In the genomic region with DNA sequence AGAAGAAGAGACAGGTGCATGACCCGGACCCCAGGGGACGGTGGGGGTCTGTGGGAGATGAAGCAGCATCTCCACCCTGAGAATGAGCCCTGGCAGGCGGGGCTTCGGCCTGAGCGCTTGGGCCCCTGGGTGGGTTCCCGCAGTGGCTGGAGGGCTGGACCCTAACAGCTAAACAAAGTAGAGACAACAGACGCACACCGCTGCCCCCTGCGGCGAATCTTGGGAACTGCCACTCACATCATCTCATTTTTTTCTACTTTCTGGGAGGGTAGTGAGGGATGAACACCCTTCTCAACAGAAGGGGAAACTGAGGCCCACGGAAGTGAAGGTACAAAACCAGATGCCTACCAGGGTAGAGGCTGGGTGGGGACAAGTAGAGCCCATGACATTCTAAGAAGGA, we compare ENCODE assay signal across 8 cellular contexts.
DNase-seq lines count a peak whose midpoint lies in the region; ATAC-seq and TF ChIP-seq lines count a peak whose summit lies in the region.

No MANE protein-coding gene starts in this region.

- TF ChIP-seq EP300 in sigmoid colon (IDR thresholded peaks at IDR 0.05): no peak

- ATAC-seq in GM21381 (IDR thresholded peaks at IDR 0.05; ENCODE audit: unreplicated experiment) (no peak), GM21360 (IDR thresholded peaks at IDR 0.05; ENCODE audit: unreplicated experiment) (no peak)

- no TSS peak for BruUV-seq in A673 (replicated peaks; lab: Mats Ljungman, UMichigan)

- TF ChIP-seq CTCF in A673 (conservative IDR thresholded peaks at IDR 0.05; ENCODE audit: low read depth, low read length) (peak; percentile 68), fibroblast of pulmonary artery (IDR thresholded peaks at IDR 0.05; ENCODE audit: low read length, missing control alignments) (peak; percentile 72), sigmoid colon (IDR thresholded peaks at IDR 0.05) (peak; percentile 23 to 74 (median 62))

- intact Hi-C loops in A673 (cut with micrococcal nuclease; ENCODE audit: unreplicated experiment): no loop called here
- intact Hi-C loops in sigmoid colon (cut with DNase I): no loop called here

- H3K36me3 ChIP-seq in A673 (ENCODE audit: insufficient read depth, low read length, poor library complexity, severe bottlenecking): peaks cover 54% of the 10 kb centered on the region
- H3K36me3 ChIP-seq in sigmoid colon: peaks cover 0 to 46% (median 18%) of the 10 kb centered on the region in 4 donors

- no peak overlapping the region for H3K27ac ChIP-seq in A673 (ENCODE audit: low read depth, low read length, poor library complexity, severe bottlenecking)
- H3K27ac ChIP-seq in sigmoid colon: peak overlapping the region; percentile 94 to 99 (median 96)

- DNase-seq in A673 (ENCODE audit: low spot score) (no peak), GM19238 (ENCODE audit: insufficient read length, low spot score) (peak; percentile 45), fibroblast of pulmonary artery (ENCODE audit: low read depth) (peak; percentile 46), sigmoid colon (no peak), NCI-H1436 treated with DMSO at 0.1 percent for 48 hours (lab: John Stamatoyannopoulos, UW) (no peak)
- DNase-seq in activated CD4-positive, alpha-beta T cell treated with anti-CD3 and anti-CD28 coated beads for 4 hours: peak; percentile 26 to 29

- H3K27me3 ChIP-seq in A673 (replicated peaks; ENCODE audit: insufficient read depth, low read depth, low read length, poor library complexity) (no peaks in the 10 kb centered on the region), sigmoid colon (no peaks in the 10 kb centered on the region)

- 54 to 67% methylated on average over 11 of the region's 11 CpGs for WGBS in sigmoid colon, 2 donors

- H3K9me3 ChIP-seq in A673 (ENCODE audit: low read depth, low read length, poor library complexity, severe bottlenecking): no peaks in the 10 kb centered on the region
- H3K9me3 ChIP-seq in sigmoid colon: no peaks in the 10 kb centered on the region

- peaks cover 33% of the 10 kb centered on the region for H3K4me1 ChIP-seq in A673 (ENCODE audit: insufficient read depth, low read length, poor library complexity, severe bottlenecking)
- peaks cover 0 to 97% (median 91%) of the 10 kb centered on the region in 4 donors for H3K4me1 ChIP-seq in sigmoid colon

- no peak overlapping the region for H3K4me3 ChIP-seq in A673 (ENCODE audit: low read depth, low read length, poor library complexity, severe bottlenecking)
- H3K4me3 ChIP-seq in fibroblast of pulmonary artery (replicated peaks; ENCODE audit: low read depth, low read length): no peak overlapping the region
- H3K4me3 ChIP-seq in sigmoid colon: no peak overlapping the region

- CTCF ChIA-PET in A673 (lab: Charles Lee): interaction anchor here (0.5 to 1.0 kb wide), 3 partner anchors 11 to 346 kb away, joined by 3 to 12 read pairs (median 3); no protein-coding TSS in a partner anchor

- no peak for TF ChIP-seq POLR2A in sigmoid colon (IDR thresholded peaks at IDR 0.05)

- POLR2A ChIA-PET in A673 (lab: Charles Lee; ENCODE audit: low non-redundant PET): no interaction called here

Comparison
In these comparisons a context has a peak if more than half of its experiments do, and no peak if none do; other contexts are left out.
1. DNase-seq: peak in GM19238 (single experiment), activated CD4-positive, alpha-beta T cell treated with anti-CD3 and anti-CD28 coated beads for 4 hours (2 of 2) and fibroblast of pulmonary artery (single experiment); none in A673 (single experiment), sigmoid colon (single experiment) and NCI-H1436 treated with DMSO at 0.1 percent for 48 hours (single experiment).
2. Peak in every context shown above with its lines, with median percentiles within 50 percentile points of each other: CTCF ChIP-seq.